Comparison of ENCODE assay signal across 2 cellular contexts in the genomic region with DNA sequence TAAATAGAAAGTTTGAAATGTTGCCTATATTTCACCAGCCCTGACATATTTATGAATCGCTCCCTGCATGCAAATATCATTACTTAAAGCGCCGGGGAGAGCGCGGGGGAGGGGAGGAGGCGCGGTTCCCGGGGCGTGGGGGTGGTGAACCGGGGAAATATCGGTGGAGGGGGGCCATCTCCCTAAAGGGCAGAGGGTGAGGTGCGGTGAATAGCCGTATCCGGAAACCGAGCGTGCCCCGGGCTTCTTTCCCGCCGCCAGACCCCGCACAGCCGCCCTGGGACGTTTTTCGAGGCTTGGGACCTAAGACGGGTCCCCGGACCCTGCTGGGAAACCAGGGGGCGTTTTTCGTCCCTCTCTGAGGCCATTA.
TF ChIP-seq lines count a peak whose summit lies in the region.

No MANE protein-coding gene starts in this region.

TF ChIP-seq in GM12878, 131 proteins besides CTCF, POLR2A, EP300 and RAD21:
- no peak for TF ChIP-seq NR2C2 (IDR thresholded peaks at IDR 0.05; ENCODE audit: borderline replicate concordance, control insufficient read depth, insufficient read length, low read depth)
- TF ChIP-seq SMC3 (IDR thresholded peaks at IDR 0.05; ENCODE audit: borderline replicate concordance, low read length): no peak
- TF ChIP-seq HDAC2 (IDR thresholded peaks at IDR 0.05): no peak
- TF ChIP-seq TAF1 (IDR thresholded peaks at IDR 0.05; ENCODE audit: borderline replicate concordance, low read depth, low read length): no peak
- TF ChIP-seq MLLT1 (IDR thresholded peaks at IDR 0.05): peak; percentile 19; the same call in 1 of the 2 replicates
- no peak for TF ChIP-seq NR2F1 (conservative IDR thresholded peaks at IDR 0.05)
- TF ChIP-seq SMARCA5 (IDR thresholded peaks at IDR 0.05): no peak
- TF ChIP-seq CHD4 (IDR thresholded peaks at IDR 0.05): no peak
- TF ChIP-seq, protein P1, sequence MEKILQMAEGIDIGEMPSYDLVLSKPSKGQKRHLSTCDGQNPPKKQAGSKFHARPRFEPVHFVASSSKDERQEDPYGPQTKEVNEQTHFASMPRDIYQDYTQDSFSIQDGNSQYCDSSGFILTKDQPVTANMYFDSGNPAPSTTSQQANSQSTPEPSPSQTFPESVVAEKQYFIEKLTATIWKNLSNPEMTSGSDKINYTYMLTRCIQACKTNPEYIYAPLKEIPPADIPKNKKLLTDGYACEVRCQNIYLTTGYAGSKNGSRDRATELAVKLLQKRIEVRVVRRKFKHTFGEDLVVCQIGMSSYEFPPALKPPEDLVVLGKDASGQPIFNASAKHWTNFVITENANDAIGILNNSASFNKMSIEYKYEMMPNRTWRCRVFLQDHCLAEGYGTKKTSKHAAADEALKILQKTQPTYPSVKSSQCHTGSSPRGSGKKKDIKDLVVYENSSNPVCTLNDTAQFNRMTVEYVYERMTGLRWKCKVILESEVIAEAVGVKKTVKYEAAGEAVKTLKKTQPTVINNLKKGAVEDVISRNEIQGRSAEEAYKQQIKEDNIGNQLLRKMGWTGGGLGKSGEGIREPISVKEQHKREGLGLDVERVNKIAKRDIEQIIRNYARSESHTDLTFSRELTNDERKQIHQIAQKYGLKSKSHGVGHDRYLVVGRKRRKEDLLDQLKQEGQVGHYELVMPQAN (conservative IDR thresholded peaks at IDR 0.05): no peak

TF ChIP-seq in HepG2, 621 proteins besides CTCF, POLR2A, EP300 and RAD21:
- TF ChIP-seq FLYWCH1 (CRISPR knock-in tag; IDR thresholded peaks at IDR 0.05) (no peak), DMAP1 (CRISPR knock-in tag; IDR thresholded peaks at IDR 0.05) (no peak), ZNF274 (CRISPR knock-in tag; IDR thresholded peaks at IDR 0.05) (no peak), PCBP1 (IDR thresholded peaks at IDR 0.05; ENCODE audit: borderline replicate concordance, low read depth, low read length) (no peak), ZNF879 (CRISPR knock-in tag; IDR thresholded peaks at IDR 0.05) (no peak), ZNF10 (CRISPR knock-in tag; IDR thresholded peaks at IDR 0.05; ENCODE audit: borderline replicate concordance, low read depth) (no peak), ZSCAN31 (CRISPR knock-in tag; IDR thresholded peaks at IDR 0.05; ENCODE audit: low read depth) (no peak), HOXA7 (CRISPR knock-in tag; IDR thresholded peaks at IDR 0.05) (no peak), ZFP62 (CRISPR knock-in tag; IDR thresholded peaks at IDR 0.05) (no peak), HNRNPH1 (optimal IDR thresholded peaks at IDR 0.05; ENCODE audit: low read depth, low read length) (peak; percentile 11), POGZ (CRISPR knock-in tag; IDR thresholded peaks at IDR 0.05) (no peak)
- TF ChIP-seq, protein P2, sequence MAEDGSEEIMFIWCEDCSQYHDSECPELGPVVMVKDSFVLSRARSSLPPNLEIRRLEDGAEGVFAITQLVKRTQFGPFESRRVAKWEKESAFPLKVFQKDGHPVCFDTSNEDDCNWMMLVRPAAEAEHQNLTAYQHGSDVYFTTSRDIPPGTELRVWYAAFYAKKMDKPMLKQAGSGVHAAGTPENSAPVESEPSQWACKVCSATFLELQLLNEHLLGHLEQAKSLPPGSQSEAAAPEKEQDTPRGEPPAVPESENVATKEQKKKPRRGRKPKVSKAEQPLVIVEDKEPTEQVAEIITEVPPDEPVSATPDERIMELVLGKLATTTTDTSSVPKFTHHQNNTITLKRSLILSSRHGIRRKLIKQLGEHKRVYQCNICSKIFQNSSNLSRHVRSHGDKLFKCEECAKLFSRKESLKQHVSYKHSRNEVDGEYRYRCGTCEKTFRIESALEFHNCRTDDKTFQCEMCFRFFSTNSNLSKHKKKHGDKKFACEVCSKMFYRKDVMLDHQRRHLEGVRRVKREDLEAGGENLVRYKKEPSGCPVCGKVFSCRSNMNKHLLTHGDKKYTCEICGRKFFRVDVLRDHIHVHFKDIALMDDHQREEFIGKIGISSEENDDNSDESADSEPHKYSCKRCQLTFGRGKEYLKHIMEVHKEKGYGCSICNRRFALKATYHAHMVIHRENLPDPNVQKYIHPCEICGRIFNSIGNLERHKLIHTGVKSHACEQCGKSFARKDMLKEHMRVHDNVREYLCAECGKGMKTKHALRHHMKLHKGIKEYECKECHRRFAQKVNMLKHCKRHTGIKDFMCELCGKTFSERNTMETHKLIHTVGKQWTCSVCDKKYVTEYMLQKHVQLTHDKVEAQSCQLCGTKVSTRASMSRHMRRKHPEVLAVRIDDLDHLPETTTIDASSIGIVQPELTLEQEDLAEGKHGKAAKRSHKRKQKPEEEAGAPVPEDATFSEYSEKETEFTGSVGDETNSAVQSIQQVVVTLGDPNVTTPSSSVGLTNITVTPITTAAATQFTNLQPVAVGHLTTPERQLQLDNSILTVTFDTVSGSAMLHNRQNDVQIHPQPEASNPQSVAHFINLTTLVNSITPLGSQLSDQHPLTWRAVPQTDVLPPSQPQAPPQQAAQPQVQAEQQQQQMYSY (CRISPR knock-in tag; IDR thresholded peaks at IDR 0.05): no peak
- TF ChIP-seq, protein P3, sequence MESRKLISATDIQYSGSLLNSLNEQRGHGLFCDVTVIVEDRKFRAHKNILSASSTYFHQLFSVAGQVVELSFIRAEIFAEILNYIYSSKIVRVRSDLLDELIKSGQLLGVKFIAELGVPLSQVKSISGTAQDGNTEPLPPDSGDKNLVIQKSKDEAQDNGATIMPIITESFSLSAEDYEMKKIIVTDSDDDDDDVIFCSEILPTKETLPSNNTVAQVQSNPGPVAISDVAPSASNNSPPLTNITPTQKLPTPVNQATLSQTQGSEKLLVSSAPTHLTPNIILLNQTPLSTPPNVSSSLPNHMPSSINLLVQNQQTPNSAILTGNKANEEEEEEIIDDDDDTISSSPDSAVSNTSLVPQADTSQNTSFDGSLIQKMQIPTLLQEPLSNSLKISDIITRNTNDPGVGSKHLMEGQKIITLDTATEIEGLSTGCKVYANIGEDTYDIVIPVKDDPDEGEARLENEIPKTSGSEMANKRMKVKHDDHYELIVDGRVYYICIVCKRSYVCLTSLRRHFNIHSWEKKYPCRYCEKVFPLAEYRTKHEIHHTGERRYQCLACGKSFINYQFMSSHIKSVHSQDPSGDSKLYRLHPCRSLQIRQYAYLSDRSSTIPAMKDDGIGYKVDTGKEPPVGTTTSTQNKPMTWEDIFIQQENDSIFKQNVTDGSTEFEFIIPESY (CRISPR knock-in tag; IDR thresholded peaks at IDR 0.05): peak; percentile 26; the same call in 1 of the 2 replicates
